In genomic region chr10:106682175-106682574, GRCh38 we compare ENCODE assay signal across 19 cellular contexts.
DNase-seq lines count a peak whose midpoint lies in the region; ATAC-seq, FAIRE-seq and TF ChIP-seq lines count a peak whose summit lies in the region.
"Had no signal": no experiment of that assay in that cellular context is flagged by ENCODE, and none has a peak within 500 bp of the region (broad histone marks: within the 10 kb centered on the region; RNA-seq: fewer than 3 reads in every experiment).

No MANE protein-coding gene starts in this region.

- peak; percentile 16 for TF ChIP-seq CTCF in AG09319 (IDR thresholded peaks at IDR 0.05; ENCODE audit: low read depth, low read length)
- TF ChIP-seq CTCF in GM12878 (IDR thresholded peaks at IDR 0.05 in 2 of 3, conservative IDR thresholded peaks at IDR 0.05 in 1 of 3; ENCODE audit: control insufficient read depth in 2 of 3, extremely low read depth in 1 of 3, insufficient read depth in 1 of 3, low read depth in 3 of 3, low read length in 3 of 3) = no peak; a peak in 1 of 6 replicates
- no peak for TF ChIP-seq CTCF in ovary (IDR thresholded peaks at IDR 0.05)

- intact Hi-C loops in GM12878 (cut with micrococcal nuclease; ENCODE audit: unreplicated experiment) = loop anchor here (5.0 kb wide), 1 partner anchor 55 kb away; no protein-coding TSS in a partner anchor
- intact Hi-C loops in ovary (cut with DNase I) = no loop called here

- BruUV-seq in GM12878 (replicated peaks; lab: Mats Ljungman, UMichigan) = no TSS peak

- no peak overlapping the region for H3K4me2 ChIP-seq in GM12878 (ENCODE audit: control insufficient read depth, insufficient read depth)

- POLR2A ChIA-PET in GM12878 (lab: Charles Lee) = no interaction called here

- TF ChIP-seq POLR2A in GM12878 (IDR thresholded peaks at IDR 0.05; ENCODE audit: low read depth, low read length) (no peak), ovary (IDR thresholded peaks at IDR 0.05) (no peak)

- FAIRE-seq in GM12878 (lab: Jason Lieb, UNC) = no peak
- FAIRE-seq: HepG2 had no signal

- H3K27me3 ChIP-seq in GM12878 (replicated peaks in 1 of 2; ENCODE audit: control insufficient read depth in 2 of 2, insufficient read depth in 2 of 2, low read length in 1 of 2) (no peaks in the 10 kb centered on the region), ovary (no peaks in the 10 kb centered on the region)
- H3K27me3 ChIP-seq: body of pancreas, MG63, Peyer's patch, vagina had no signal

- TF ChIP-seq EP300 in GM12878 (IDR thresholded peaks at IDR 0.05; ENCODE audit: borderline replicate concordance in 1 of 2, control insufficient read depth in 1 of 2, low read depth in 2 of 2, low read length in 2 of 2) = no peak
- no peak for TF ChIP-seq EP300 in ovary (IDR thresholded peaks at IDR 0.05)

- no peaks in the 10 kb centered on the region for H3K4me1 ChIP-seq in GM12878 (ENCODE audit: control insufficient read depth, insufficient read depth, low read length)
- no peaks in the 10 kb centered on the region for H3K4me1 ChIP-seq in ovary (ENCODE audit: insufficient read depth)
- H3K4me1 ChIP-seq: body of pancreas, Peyer's patch, vagina had no signal

- no peak for DNase-seq in AG09319 (ENCODE audit: extremely low read depth, low read depth)
- peak; percentile 6 for DNase-seq in HS-5 (ENCODE audit: low read depth)
- no peak for DNase-seq in GM12878 (ENCODE audit: low read depth, low spot score)
- DNase-seq in iris pigment epithelial cell (ENCODE audit: low read depth) = peak; percentile 3
- no peak for DNase-seq in ovary
- DNase-seq in UCSD-AML1 (lab: John Stamatoyannopoulos, UW; ENCODE audit: unreplicated experiment) = no peak
- no peak for DNase-seq in GF-D8 (lab: John Stamatoyannopoulos, UW)
- DNase-seq in 8988T = no peak
- DNase-seq: activated CD4-positive, alpha-beta T cell treated with anti-CD3 and anti-CD28 coated beads, Interleukin-2, amount 10 ng/mL, durations not matched to agents 7 days and 5 days; activated naive CD4-positive, alpha-beta T cell treated with anti-CD3 and anti-CD28 coated beads for 36 hours; body of pancreas; COR-L47; effector CD8-positive, alpha-beta T cell; kidney glomerular epithelial cell; MG63; occipital lobe; Peyer's patch had no signal

- SMC1A ChIA-PET in GM12878 (lab: Charles Lee; ENCODE audit: uncharacterized antibody, unreplicated experiment) = interaction anchor here (1.0 to 4.3 kb wide), 5 partner anchors 18 to 62 kb away, joined by 3 to 19 read pairs (median 6); no protein-coding TSS in a partner anchor

- H3K36me3 ChIP-seq in GM12878 (ENCODE audit: control insufficient read depth in 2 of 2, insufficient read depth in 2 of 2, low read length in 1 of 2) = no peaks in the 10 kb centered on the region
- no peaks in the 10 kb centered on the region for H3K36me3 ChIP-seq in ovary
- H3K36me3 ChIP-seq: MG63, Peyer's patch, vagina had no signal

- peak; percentile 59 for TF ChIP-seq RAD21 in GM12878 (IDR thresholded peaks at IDR 0.05; ENCODE audit: insufficient read depth, low read depth, low read length)

- H4K20me1 ChIP-seq in GM12878 (ENCODE audit: control insufficient read depth, insufficient read depth) = no peaks in the 10 kb centered on the region

- H3K27ac ChIP-seq in GM12878 (ENCODE audit: control insufficient read depth, insufficient read depth) = no peak overlapping the region
- no peak overlapping the region for H3K27ac ChIP-seq in ovary
- H3K27ac ChIP-seq: body of pancreas, Peyer's patch, vagina had no signal

- H3K9ac ChIP-seq in GM12878 (ENCODE audit: control insufficient read depth, insufficient read depth, low read length) = no peak overlapping the region

- 0 out of 3 replicates have a peak, but pooled peaks have one; percentile 18 for ATAC-seq in GM12878
- ATAC-seq: body of pancreas, HepG2 had no signal

- no peaks in the 10 kb centered on the region for H3K79me2 ChIP-seq in GM12878 (ENCODE audit: control insufficient read depth, insufficient read depth, low read length)

- H2AFZ ChIP-seq in GM12878 (ENCODE audit: control insufficient read depth, low read depth, low read length) = no peak overlapping the region

- H3K9me3 ChIP-seq in GM12878 (replicated peaks; ENCODE audit: control insufficient read depth, insufficient read depth, low read length) (no peaks in the 10 kb centered on the region), ovary (no peaks in the 10 kb centered on the region)
- H3K9me3 ChIP-seq: body of pancreas, Peyer's patch, vagina had no signal

- in situ Hi-C loops in GM12878 (cut with MboI) = no loop called here

- CTCF ChIA-PET in GM12878 (lab: Yijun Ruan, JAX) = interaction anchor here (0.6 to 4.1 kb wide), 5 partner anchors 16 to 1407 kb away, joined by 3 to 40 read pairs (median 3); no protein-coding TSS in a partner anchor

- RAD21 ChIA-PET in GM12878 (lab: Charles Lee; ENCODE audit: unreplicated experiment) = interaction anchor here (0.6 to 1.2 kb wide), 3 partner anchors 12 to 884 kb away, joined by 3 to 4 read pairs (median 3); no protein-coding TSS in a partner anchor

- H3K4me3 ChIP-seq in GM12878 (no peak overlapping the region), ovary (no peak overlapping the region)
- H3K4me3 ChIP-seq: body of pancreas, MG63, Peyer's patch, vagina had no signal

TF ChIP-seq in GM12878, 131 proteins besides CTCF, POLR2A, EP300 and RAD21 (continues in another document):
- TF ChIP-seq, protein P1, sequence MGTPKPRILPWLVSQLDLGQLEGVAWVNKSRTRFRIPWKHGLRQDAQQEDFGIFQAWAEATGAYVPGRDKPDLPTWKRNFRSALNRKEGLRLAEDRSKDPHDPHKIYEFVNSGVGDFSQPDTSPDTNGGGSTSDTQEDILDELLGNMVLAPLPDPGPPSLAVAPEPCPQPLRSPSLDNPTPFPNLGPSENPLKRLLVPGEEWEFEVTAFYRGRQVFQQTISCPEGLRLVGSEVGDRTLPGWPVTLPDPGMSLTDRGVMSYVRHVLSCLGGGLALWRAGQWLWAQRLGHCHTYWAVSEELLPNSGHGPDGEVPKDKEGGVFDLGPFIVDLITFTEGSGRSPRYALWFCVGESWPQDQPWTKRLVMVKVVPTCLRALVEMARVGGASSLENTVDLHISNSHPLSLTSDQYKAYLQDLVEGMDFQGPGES (IDR thresholded peaks at IDR 0.05) = no peak
- TF ChIP-seq E2F4 (IDR thresholded peaks at IDR 0.05; ENCODE audit: low read depth, low read length) = no peak
- TF ChIP-seq CHD2 (IDR thresholded peaks at IDR 0.05; ENCODE audit: borderline replicate concordance, low read depth, low read length) = no peak
- TF ChIP-seq ZNF207 (IDR thresholded peaks at IDR 0.05; ENCODE audit: borderline replicate concordance) = no peak
- TF ChIP-seq, protein P2, sequence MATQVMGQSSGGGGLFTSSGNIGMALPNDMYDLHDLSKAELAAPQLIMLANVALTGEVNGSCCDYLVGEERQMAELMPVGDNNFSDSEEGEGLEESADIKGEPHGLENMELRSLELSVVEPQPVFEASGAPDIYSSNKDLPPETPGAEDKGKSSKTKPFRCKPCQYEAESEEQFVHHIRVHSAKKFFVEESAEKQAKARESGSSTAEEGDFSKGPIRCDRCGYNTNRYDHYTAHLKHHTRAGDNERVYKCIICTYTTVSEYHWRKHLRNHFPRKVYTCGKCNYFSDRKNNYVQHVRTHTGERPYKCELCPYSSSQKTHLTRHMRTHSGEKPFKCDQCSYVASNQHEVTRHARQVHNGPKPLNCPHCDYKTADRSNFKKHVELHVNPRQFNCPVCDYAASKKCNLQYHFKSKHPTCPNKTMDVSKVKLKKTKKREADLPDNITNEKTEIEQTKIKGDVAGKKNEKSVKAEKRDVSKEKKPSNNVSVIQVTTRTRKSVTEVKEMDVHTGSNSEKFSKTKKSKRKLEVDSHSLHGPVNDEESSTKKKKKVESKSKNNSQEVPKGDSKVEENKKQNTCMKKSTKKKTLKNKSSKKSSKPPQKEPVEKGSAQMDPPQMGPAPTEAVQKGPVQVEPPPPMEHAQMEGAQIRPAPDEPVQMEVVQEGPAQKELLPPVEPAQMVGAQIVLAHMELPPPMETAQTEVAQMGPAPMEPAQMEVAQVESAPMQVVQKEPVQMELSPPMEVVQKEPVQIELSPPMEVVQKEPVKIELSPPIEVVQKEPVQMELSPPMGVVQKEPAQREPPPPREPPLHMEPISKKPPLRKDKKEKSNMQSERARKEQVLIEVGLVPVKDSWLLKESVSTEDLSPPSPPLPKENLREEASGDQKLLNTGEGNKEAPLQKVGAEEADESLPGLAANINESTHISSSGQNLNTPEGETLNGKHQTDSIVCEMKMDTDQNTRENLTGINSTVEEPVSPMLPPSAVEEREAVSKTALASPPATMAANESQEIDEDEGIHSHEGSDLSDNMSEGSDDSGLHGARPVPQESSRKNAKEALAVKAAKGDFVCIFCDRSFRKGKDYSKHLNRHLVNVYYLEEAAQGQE (IDR thresholded peaks at IDR 0.05; ENCODE audit: low read depth, low read length) = no peak
- TF ChIP-seq SREBF1 (IDR thresholded peaks at IDR 0.05; ENCODE audit: low read length) = no peak
- no peak for TF ChIP-seq HDGF (IDR thresholded peaks at IDR 0.05)
- TF ChIP-seq CBFB (IDR thresholded peaks at IDR 0.05; ENCODE audit: low read depth) = no peak
- TF ChIP-seq MEF2A (IDR thresholded peaks at IDR 0.05; ENCODE audit: insufficient read depth, low read depth, low read length) = no peak
- TF ChIP-seq HDAC6 (IDR thresholded peaks at IDR 0.05; ENCODE audit: unreplicated experiment) = no peak
- TF ChIP-seq, protein P3, sequence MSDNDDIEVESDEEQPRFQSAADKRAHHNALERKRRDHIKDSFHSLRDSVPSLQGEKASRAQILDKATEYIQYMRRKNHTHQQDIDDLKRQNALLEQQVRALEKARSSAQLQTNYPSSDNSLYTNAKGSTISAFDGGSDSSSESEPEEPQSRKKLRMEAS (IDR thresholded peaks at IDR 0.05; ENCODE audit: low read depth, low read length) = no peak

Comparison
In these comparisons a context has a peak if more than half of its experiments do, and no peak if none do; other contexts are left out.
1. DNase-seq: peak in HS-5 (single experiment) and iris pigment epithelial cell (single experiment); none in AG09319 (single experiment), GM12878 (single experiment), ovary (0 of 5), UCSD-AML1 (single experiment), GF-D8 (single experiment) and 8988T (single experiment).